In the genomic region with DNA sequence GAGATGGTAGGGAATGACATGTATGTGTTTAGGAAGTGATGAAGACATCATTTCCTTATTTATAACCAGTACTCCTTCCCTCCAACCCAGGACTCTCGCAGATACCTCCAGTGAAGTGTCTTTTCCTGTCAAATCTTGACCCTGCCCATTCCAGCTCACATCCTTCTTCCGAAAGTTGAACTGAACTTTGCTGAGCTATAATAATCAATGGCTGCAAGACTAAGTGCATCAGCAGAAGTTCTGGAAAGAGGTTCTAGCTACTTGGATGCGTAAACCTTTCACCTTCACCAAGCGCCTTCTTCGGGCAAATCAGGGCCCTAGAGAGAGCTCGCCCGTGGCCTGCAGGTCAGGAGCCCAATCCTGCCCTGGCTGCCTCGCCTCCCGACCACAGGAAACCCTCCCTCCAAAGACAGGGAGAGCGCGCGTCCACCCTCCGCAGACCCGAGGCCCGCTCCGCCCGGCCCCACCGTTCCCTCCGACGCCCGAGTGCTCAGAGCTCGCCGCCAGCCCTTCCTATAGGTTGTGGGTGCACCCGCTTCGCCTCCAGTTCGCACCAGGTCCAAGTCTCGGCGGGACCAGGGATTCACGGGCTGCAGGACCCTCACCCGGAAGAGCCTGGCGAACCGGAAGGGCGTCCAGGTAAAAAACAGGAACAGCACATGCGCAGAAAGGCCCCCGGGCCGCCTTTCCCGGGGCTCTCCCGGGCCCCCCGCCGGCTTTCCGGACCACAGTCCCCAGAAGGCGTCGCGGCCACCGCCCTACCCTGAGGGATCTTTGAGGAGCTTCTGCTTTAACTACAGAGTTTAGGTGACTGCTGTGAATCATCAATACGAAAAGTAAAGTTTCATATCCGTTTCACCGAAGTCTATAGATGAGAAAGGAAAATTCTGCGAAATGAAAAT, we compare ENCODE assay signal across 1 cellular context.
TF ChIP-seq lines count a peak whose summit lies in the region.

A gene (minus strand): TSS at position 617 of the 902 bp plus-strand sequence. CDS start 1,457 bp downstream, outside the sequence.

TF ChIP-seq in HepG2, 621 proteins besides CTCF, POLR2A, EP300 and RAD21 (continued from another document):
- TF ChIP-seq, protein P1, sequence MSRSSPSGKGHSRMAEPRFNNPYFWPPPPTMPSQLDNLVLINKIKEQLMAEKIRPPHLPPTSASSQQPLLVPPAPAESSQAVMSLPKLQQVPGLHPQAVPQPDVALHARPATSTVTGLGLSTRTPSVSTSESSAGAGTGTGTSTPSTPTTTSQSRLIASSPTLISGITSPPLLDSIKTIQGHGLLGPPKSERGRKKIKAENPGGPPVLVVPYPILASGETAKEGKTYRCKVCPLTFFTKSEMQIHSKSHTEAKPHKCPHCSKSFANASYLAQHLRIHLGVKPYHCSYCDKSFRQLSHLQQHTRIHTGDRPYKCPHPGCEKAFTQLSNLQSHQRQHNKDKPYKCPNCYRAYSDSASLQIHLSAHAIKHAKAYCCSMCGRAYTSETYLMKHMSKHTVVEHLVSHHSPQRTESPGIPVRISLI (CRISPR knock-in tag; IDR thresholded peaks at IDR 0.05; ENCODE audit: borderline replicate concordance), result peak; percentile 87
- TF ChIP-seq, protein P2, sequence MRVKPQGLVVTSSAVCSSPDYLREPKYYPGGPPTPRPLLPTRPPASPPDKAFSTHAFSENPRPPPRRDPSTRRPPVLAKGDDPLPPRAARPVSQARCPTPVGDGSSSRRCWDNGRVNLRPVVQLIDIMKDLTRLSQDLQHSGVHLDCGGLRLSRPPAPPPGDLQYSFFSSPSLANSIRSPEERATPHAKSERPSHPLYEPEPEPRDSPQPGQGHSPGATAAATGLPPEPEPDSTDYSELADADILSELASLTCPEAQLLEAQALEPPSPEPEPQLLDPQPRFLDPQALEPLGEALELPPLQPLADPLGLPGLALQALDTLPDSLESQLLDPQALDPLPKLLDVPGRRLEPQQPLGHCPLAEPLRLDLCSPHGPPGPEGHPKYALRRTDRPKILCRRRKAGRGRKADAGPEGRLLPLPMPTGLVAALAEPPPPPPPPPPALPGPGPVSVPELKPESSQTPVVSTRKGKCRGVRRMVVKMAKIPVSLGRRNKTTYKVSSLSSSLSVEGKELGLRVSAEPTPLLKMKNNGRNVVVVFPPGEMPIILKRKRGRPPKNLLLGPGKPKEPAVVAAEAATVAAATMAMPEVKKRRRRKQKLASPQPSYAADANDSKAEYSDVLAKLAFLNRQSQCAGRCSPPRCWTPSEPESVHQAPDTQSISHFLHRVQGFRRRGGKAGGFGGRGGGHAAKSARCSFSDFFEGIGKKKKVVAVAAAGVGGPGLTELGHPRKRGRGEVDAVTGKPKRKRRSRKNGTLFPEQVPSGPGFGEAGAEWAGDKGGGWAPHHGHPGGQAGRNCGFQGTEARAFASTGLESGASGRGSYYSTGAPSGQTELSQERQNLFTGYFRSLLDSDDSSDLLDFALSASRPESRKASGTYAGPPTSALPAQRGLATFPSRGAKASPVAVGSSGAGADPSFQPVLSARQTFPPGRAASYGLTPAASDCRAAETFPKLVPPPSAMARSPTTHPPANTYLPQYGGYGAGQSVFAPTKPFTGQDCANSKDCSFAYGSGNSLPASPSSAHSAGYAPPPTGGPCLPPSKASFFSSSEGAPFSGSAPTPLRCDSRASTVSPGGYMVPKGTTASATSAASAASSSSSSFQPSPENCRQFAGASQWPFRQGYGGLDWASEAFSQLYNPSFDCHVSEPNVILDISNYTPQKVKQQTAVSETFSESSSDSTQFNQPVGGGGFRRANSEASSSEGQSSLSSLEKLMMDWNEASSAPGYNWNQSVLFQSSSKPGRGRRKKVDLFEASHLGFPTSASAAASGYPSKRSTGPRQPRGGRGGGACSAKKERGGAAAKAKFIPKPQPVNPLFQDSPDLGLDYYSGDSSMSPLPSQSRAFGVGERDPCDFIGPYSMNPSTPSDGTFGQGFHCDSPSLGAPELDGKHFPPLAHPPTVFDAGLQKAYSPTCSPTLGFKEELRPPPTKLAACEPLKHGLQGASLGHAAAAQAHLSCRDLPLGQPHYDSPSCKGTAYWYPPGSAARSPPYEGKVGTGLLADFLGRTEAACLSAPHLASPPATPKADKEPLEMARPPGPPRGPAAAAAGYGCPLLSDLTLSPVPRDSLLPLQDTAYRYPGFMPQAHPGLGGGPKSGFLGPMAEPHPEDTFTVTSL (CRISPR knock-in tag; IDR thresholded peaks at IDR 0.05; ENCODE audit: borderline replicate concordance), result 0 out of 2 replicates have a peak, but pooled peaks have one; percentile 12
- peak; percentile 55; the same call in 1 of the 2 replicates for TF ChIP-seq ZNF768 (CRISPR knock-in tag; IDR thresholded peaks at IDR 0.05)
TF ChIP-seq in HepG2: peak in this region for 135.
